ENCODE assay signal across 16 cellular contexts in the genomic region with DNA sequence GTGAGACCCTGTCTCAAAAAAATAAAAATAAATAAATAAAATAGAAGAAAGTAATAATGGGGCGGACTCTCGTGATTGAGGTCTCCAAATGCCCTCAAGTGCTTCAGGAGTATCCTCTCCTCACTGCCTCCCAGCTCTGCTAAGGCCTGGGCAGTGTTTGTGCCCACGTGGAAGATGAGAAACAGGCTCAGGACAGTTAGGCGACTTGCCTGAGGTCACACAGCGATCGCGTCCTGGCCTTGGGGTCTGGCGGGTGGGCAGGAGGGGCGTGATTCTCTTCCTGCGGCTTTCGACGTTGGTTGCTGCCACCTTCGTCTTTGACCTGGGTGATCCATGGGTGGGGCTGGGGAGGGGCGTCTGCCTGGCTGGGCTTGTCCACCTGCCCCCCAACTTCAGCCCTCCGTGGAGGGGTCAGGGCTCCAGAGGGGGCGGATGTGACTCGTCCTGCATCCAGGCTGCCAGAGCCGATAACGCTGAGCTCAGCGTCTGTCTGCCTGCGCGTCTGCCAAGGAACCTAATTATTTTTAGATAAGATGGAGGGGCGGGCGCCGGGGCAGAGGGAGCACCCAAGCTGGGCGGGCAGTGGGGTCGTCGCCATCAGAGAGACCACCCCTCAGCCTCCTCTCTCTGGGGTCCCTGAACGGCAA. TPM values are rescaled to one million over a fixed set of nuclear protein-coding genes. Genes with fewer than 3 reads are reported as not detected.
DNase-seq lines count a peak whose midpoint lies in the region; ATAC-seq, FAIRE-seq and TF ChIP-seq lines count a peak whose summit lies in the region.
"Had no signal": no experiment of that assay in that cellular context is flagged by ENCODE, and none has a peak within 500 bp of the region (broad histone marks: within the 10 kb centered on the region; RNA-seq: fewer than 3 reads in every experiment).

No MANE protein-coding gene starts in this region.

- no peak overlapping the region for H3K4ac ChIP-seq in mesenchymal stem cell (ENCODE audit: low read depth in 1 of 2, low read length in 2 of 2)

- no peaks in the 10 kb centered on the region for H3K9me3 ChIP-seq in ascending aorta
- H3K9me3 ChIP-seq in mesenchymal stem cell (ENCODE audit: control insufficient read depth, low read length), result no peaks in the 10 kb centered on the region
- H3K9me3 ChIP-seq in vagina, result no peaks in the 10 kb centered on the region

- H4K91ac ChIP-seq in mesenchymal stem cell (ENCODE audit: low read length), result no peak overlapping the region

- no peak overlapping the region for H3K4me2 ChIP-seq in mesenchymal stem cell (ENCODE audit: low read length, poor library complexity, severe bottlenecking)

- no peak overlapping the region for H2AFZ ChIP-seq in mesenchymal stem cell (ENCODE audit: low read depth, low read length)

- TF ChIP-seq POLR2A in vagina (IDR thresholded peaks at IDR 0.05), result no peak

- intact Hi-C loops in ascending aorta (cut with DNase I), result no loop called here
- intact Hi-C loops in vagina (cut with DNase I), result loop anchor here (10.0 kb wide), 1 partner anchor 89 kb away; no protein-coding TSS in a partner anchor

- H3K4me3 ChIP-seq in ascending aorta (peak overlapping the region in 1 of 2 donors; percentile 27), fibroblast of the aortic adventitia (ENCODE audit: low read depth, low read length) (no peak overlapping the region), mesenchymal stem cell (ENCODE audit: insufficient read depth in 1 of 2, low read depth in 1 of 2, low read length in 2 of 2) (no peak overlapping the region), vagina (no peak overlapping the region)

- WGBS in mesenchymal stem cell, result 64% methylated on average over 29 of the region's 29 CpGs

- DNase-seq in ascending aorta (ENCODE audit: low spot score in 2 of 2) (no peak), fibroblast of the aortic adventitia (ENCODE audit: low read depth) (peak; percentile 37), mesenchymal stem cell (no peak), vagina (ENCODE audit: extremely low spot score in 2 of 2) (no peak), urothelium cell line (ENCODE audit: low spot score) (no peak)
- DNase-seq in activated T-cell treated with anti-CD3 and anti-CD28 coated beads, Interleukin-2, amount 50 U/mL, for 48 hours, result no peak
- DNase-seq: activated naive CD8-positive, alpha-beta T cell treated with anti-CD3 and anti-CD28 coated beads, Interleukin-2, amount 10 ng/mL, durations not matched to agents 7 days and 5 days; DND-41; mesendoderm; NCI-H2107 had no signal

- H3K27ac ChIP-seq in ascending aorta (peak overlapping the region; percentile 22 to 73), mesenchymal stem cell (ENCODE audit: low read length, poor library complexity, severe bottlenecking) (no peak overlapping the region), vagina (peak overlapping the region; percentile 14)

- no peak overlapping the region for H2BK5ac ChIP-seq in mesenchymal stem cell (ENCODE audit: low read depth, low read length, poor library complexity, severe bottlenecking)

- H3K27me3 ChIP-seq in ascending aorta (no peaks in the 10 kb centered on the region), mesenchymal stem cell (ENCODE audit: control insufficient read depth in 1 of 2, insufficient read depth in 1 of 2, low read length in 2 of 2) (no peaks in the 10 kb centered on the region), vagina (no peaks in the 10 kb centered on the region)

- H3K14ac ChIP-seq in mesenchymal stem cell (ENCODE audit: low read length in 2 of 2), result no peak overlapping the region

- no peak overlapping the region for H2AK5ac ChIP-seq in mesenchymal stem cell (ENCODE audit: low read length, severe bottlenecking)

- H3K36me3 ChIP-seq in ascending aorta (peaks cover 15 to 28% of the 10 kb centered on the region in 2 donors), mesenchymal stem cell (ENCODE audit: control insufficient read depth in 1 of 2, insufficient read depth in 2 of 2, low read depth in 1 of 2, low read length in 2 of 2) (peaks cover 24 to 29% of the 10 kb centered on the region in 2 experiments), vagina (peaks cover 0 to 30% of the 10 kb centered on the region in 2 donors)

- no peak for ATAC-seq in HG02623 (IDR thresholded peaks at IDR 0.05; ENCODE audit: unreplicated experiment)
- ATAC-seq: stimulated activated effector memory CD8-positive, alpha-beta T cell treated with anti-CD3 and anti-CD28 coated beads, Interleukin-12 subunit alpha, Interleukin-12 subunit beta, amount 100 ng/mL, for 72 hours had no signal

- no peak overlapping the region for H3K18ac ChIP-seq in mesenchymal stem cell (ENCODE audit: low read depth in 1 of 2, low read length in 2 of 2)

- no peak for TF ChIP-seq CTCF in ascending aorta (IDR thresholded peaks at IDR 0.05)
- TF ChIP-seq CTCF in fibroblast of the aortic adventitia (IDR thresholded peaks at IDR 0.05; ENCODE audit: insufficient read depth, low read length), result no peak
- no peak for TF ChIP-seq CTCF in vagina (IDR thresholded peaks at IDR 0.05)

- no peak overlapping the region for H2BK15ac ChIP-seq in mesenchymal stem cell (ENCODE audit: low read depth, poor library complexity, severe bottlenecking)

- H3K4me1 ChIP-seq in ascending aorta, result peaks cover 3 to 21% of the 10 kb centered on the region in 2 donors
- H3K4me1 ChIP-seq in mesenchymal stem cell (ENCODE audit: control insufficient read depth, insufficient read depth, low read depth, low read length), result peaks cover 11% of the 10 kb centered on the region
- H3K4me1 ChIP-seq in vagina, result peaks cover 37% of the 10 kb centered on the region

- no peak overlapping the region for H2BK120ac ChIP-seq in mesenchymal stem cell (ENCODE audit: low read depth, low read length)

- H2BK12ac ChIP-seq in mesenchymal stem cell (ENCODE audit: low read length in 2 of 2), result no peak overlapping the region

- no peak for FAIRE-seq in urothelium cell line (lab: Jason Lieb, UNC)
- FAIRE-seq: colon, H1 had no signal

- H3K23ac ChIP-seq in mesenchymal stem cell (ENCODE audit: low read length in 2 of 2), result no peak overlapping the region

- H3K79me1 ChIP-seq in mesenchymal stem cell (replicated peaks; ENCODE audit: low read length, poor library complexity, severe bottlenecking), result peaks cover 32% of the 10 kb centered on the region

- H4K8ac ChIP-seq in mesenchymal stem cell (ENCODE audit: low read length), result no peak overlapping the region

- H3K9ac ChIP-seq in mesenchymal stem cell (ENCODE audit: low read length), result peak overlapping the region; percentile 38

RNA-seq across cellular contexts. Expression of gene NFIC, which starts 56.9 kb away (rescaled TPM):
- 194 TPM for total RNA-seq in ascending aorta
- 79.5 and 83.2 TPM in 2 replicates for total RNA-seq in fibroblast of the aortic adventitia (ENCODE audit: low replicate concordance)
- polyA plus RNA-seq in mesenchymal stem cell (2013, experiment 1 of 2), result 101 TPM
- 98.4 TPM for polyA plus RNA-seq in mesenchymal stem cell (2013, experiment 2 of 2)
- total RNA-seq in vagina, result 142 TPM

RNA-seq across cellular contexts. Expression of gene SMIM24, which starts 57.0 kb away (rescaled TPM):
- total RNA-seq in ascending aorta, result not detected
- not detected in 2 replicates for total RNA-seq in fibroblast of the aortic adventitia (ENCODE audit: low replicate concordance)
- 0.18 TPM for polyA plus RNA-seq in mesenchymal stem cell (2013, experiment 1 of 2)
- not detected for polyA plus RNA-seq in mesenchymal stem cell (2013, experiment 2 of 2)
- not detected for total RNA-seq in vagina
- total RNA-seq: skeletal muscle tissue had no signal

RNA-seq across cellular contexts. Expression of gene SMIM44, which starts 59.9 kb away (rescaled TPM):
- total RNA-seq in ascending aorta (not detected), fibroblast of the aortic adventitia (ENCODE audit: low replicate concordance) (not detected in 2 replicates), vagina (not detected)
- polyA plus RNA-seq in mesenchymal stem cell (2013, experiment 1 of 2), result not detected
- polyA plus RNA-seq in mesenchymal stem cell (2013, experiment 2 of 2), result not detected
- total RNA-seq: activated naive CD8-positive, alpha-beta T cell treated with anti-CD3 and anti-CD28 coated beads, Interleukin-2, amount 10 ng/mL, durations not matched to agents 7 days and 5 days; H1; skeletal muscle tissue had no signal
- polyA plus RNA-seq: CD14-positive monocyte, H1 had no signal
